Comparison of ENCODE assay signal across 18 cellular contexts in genomic region chr7:46745700-46746090, GRCh38.
DNase-seq lines count a peak whose midpoint lies in the region; ATAC-seq and TF ChIP-seq lines count a peak whose summit lies in the region.
"Had no signal": no experiment of that assay in that cellular context is flagged by ENCODE, and none has a peak within 500 bp of the region (broad histone marks: within the 10 kb centered on the region; RNA-seq: fewer than 3 reads in every experiment).

No MANE protein-coding gene starts in this region.

- H4K20me1 ChIP-seq in IMR-90 (ENCODE audit: insufficient read depth, low read length): no peaks in the 10 kb centered on the region

- peak; percentile 30 for DNase-seq in AG10803 (ENCODE audit: low read depth)
- DNase-seq in IMR-90: peak; percentile 21
- no peak for DNase-seq in brain microvascular endothelial cell
- DNase-seq in right lobe of liver: no peak
- DNase-seq in SIG-M5 (lab: John Stamatoyannopoulos, UW): no peak
- no peak for DNase-seq in erythroblast (lab: John Stamatoyannopoulos, UW)
- DNase-seq in gastrocnemius medialis: no peak
- DNase-seq in NCI-H2171 treated with DMSO at 0.1 percent for 48 hours (lab: John Stamatoyannopoulos, UW): no peak
- DNase-seq: activated CD4-positive, alpha-beta T cell treated with anti-CD3 and anti-CD28 coated beads, Interleukin-2, amount 50 U/mL, for 48 hours; CD4-positive, alpha-beta T cell; effector CD8-positive, alpha-beta T cell; KG1; NCI-H1105 treated with DMSO at 0.1 percent for 48 hours; NCI-H2227 treated with DMSO at 0.1 percent for 48 hours had no signal

- H2BK15ac ChIP-seq in IMR-90 (ENCODE audit: low read depth, low read length): 0 out of 3 replicates have a peak overlapping the region, but pooled peaks have one; percentile 0

- H3K27me3 ChIP-seq in IMR-90 (ENCODE audit: control insufficient read depth, insufficient read depth, low read length) (no peaks in the 10 kb centered on the region), brain microvascular endothelial cell (replicated peaks) (no peaks in the 10 kb centered on the region), right lobe of liver (no peaks in the 10 kb centered on the region), gastrocnemius medialis (no peaks in the 10 kb centered on the region)
- H3K27me3 ChIP-seq: neutrophil had no signal

- TF ChIP-seq CTCF in AG10803 (conservative IDR thresholded peaks at IDR 0.05; ENCODE audit: low read length): peak; percentile 35
- no peak; the same call in 1 of the 2 replicates for TF ChIP-seq CTCF in IMR-90 (conservative IDR thresholded peaks at IDR 0.05; ENCODE audit: low read depth, low read length)
- TF ChIP-seq CTCF in brain microvascular endothelial cell (IDR thresholded peaks at IDR 0.05; ENCODE audit: low read depth, low read length, missing control alignments): peak; percentile 47
- peak in 1 of 4 donors; percentile 20 for TF ChIP-seq CTCF in right lobe of liver (IDR thresholded peaks at IDR 0.05)
- TF ChIP-seq CTCF in gastrocnemius medialis (IDR thresholded peaks at IDR 0.05 in 4 of 5, conservative IDR thresholded peaks at IDR 0.05 in 1 of 5): no peak

- H2BK120ac ChIP-seq in IMR-90 (ENCODE audit: low read depth, low read length): no peak overlapping the region

- CTCF ChIA-PET in IMR-90 (lab: Yijun Ruan, JAX): no interaction called here

- no peak overlapping the region for H2AK9ac ChIP-seq in IMR-90 (replicated peaks; ENCODE audit: low read depth, low read length, poor library complexity)

- H3K4me3 ChIP-seq in AG10803 (ENCODE audit: low read length): no peak overlapping the region
- H3K4me3 ChIP-seq in IMR-90 (ENCODE audit: insufficient read depth, low read depth, low read length): no peak overlapping the region
- no peak overlapping the region for H3K4me3 ChIP-seq in brain microvascular endothelial cell (ENCODE audit: low read depth, low read length)
- H3K4me3 ChIP-seq in right lobe of liver: no peak overlapping the region
- H3K4me3 ChIP-seq in gastrocnemius medialis: no peak overlapping the region
- H3K4me3 ChIP-seq: GM12878, HAP-1 had no signal

- H3K36me3 ChIP-seq in IMR-90 (ENCODE audit: control insufficient read depth, insufficient read depth, low read length) (no peaks in the 10 kb centered on the region), brain microvascular endothelial cell (replicated peaks) (no peaks in the 10 kb centered on the region), right lobe of liver (no peaks in the 10 kb centered on the region), gastrocnemius medialis (no peaks in the 10 kb centered on the region)
- H3K36me3 ChIP-seq: HAP-1, neutrophil had no signal

- H2AFZ ChIP-seq in IMR-90 (replicated peaks; ENCODE audit: low read length, poor library complexity): no peak overlapping the region

- H3K9me1 ChIP-seq in IMR-90 (ENCODE audit: insufficient read depth, low read length): no peaks in the 10 kb centered on the region; the same call in 1 of the 2 replicates

- H3K18ac ChIP-seq in IMR-90 (ENCODE audit: low read depth, low read length): no peak overlapping the region; the same call in 1 of the 2 replicates

- BruUV-seq in IMR-90 (replicated peaks; lab: Mats Ljungman, UMichigan): no TSS peak

- H4K91ac ChIP-seq in IMR-90 (ENCODE audit: insufficient read depth, low read depth, low read length): no peak overlapping the region

- no peak overlapping the region for H3K4me2 ChIP-seq in IMR-90 (ENCODE audit: low read depth, low read length)

- 0 out of 2 replicates have a peak overlapping the region, but pooled peaks have one; percentile 40 for H3K14ac ChIP-seq in IMR-90 (replicated peaks; ENCODE audit: low read depth, low read length)

- H3K4me1 ChIP-seq in IMR-90 (ENCODE audit: control insufficient read depth, insufficient read depth, low read length) (peaks cover 3% of the 10 kb centered on the region), right lobe of liver (no peaks in the 10 kb centered on the region), gastrocnemius medialis (no peaks in the 10 kb centered on the region)
- H3K4me1 ChIP-seq: HAP-1 had no signal

- ATAC-seq in IMR-90 (ENCODE audit: low read depth) (0 out of 2 replicates have a peak, but pooled peaks have one; percentile 53), right lobe of liver (peak in 3 of 4 donors; percentile 38 to 63 (median 51)), gastrocnemius medialis (no peak)
- ATAC-seq: GM12878; stimulated activated memory B cell treated with anti-CD40 and anti-IgM and Interleukin-4, amounts not matched to agents 10 μg/mL and 1 μg/mL and 100 μg/mL, for 72 hours had no signal

- TF ChIP-seq RAD21 in IMR-90 (IDR thresholded peaks at IDR 0.05; ENCODE audit: low read length): no peak

- no peak overlapping the region for H3K27ac ChIP-seq in IMR-90 (ENCODE audit: insufficient read depth, low read length)
- no peak overlapping the region for H3K27ac ChIP-seq in brain microvascular endothelial cell
- H3K27ac ChIP-seq in right lobe of liver: no peak overlapping the region
- H3K27ac ChIP-seq in gastrocnemius medialis: no peak overlapping the region
- H3K27ac ChIP-seq: neutrophil had no signal

- no peak overlapping the region for H3K4ac ChIP-seq in IMR-90 (ENCODE audit: low read depth, low read length)

- H3K56ac ChIP-seq in IMR-90 (ENCODE audit: extremely low read depth, insufficient read depth, low read length): no peak overlapping the region

- in situ Hi-C loops in IMR-90 (cut with MboI; ENCODE audit: low sequenced_read_pairs) (no loop called here), brain microvascular endothelial cell (cut with HindIII; ENCODE audit: low pct_ligation_motif_present, low sequenced_read_pairs) (no loop called here), gastrocnemius medialis (cut with MboI; ENCODE audit: low sequenced_read_pairs in 4 of 4) (no loop called here)

- H4K5ac ChIP-seq in IMR-90 (ENCODE audit: low read depth, low read length): no peak overlapping the region

- H4K8ac ChIP-seq in IMR-90 (ENCODE audit: low read depth in 2 of 2, low read length in 2 of 2): 0 out of 4 replicates have a peak overlapping the region, but pooled peaks of 1 of the 2 experiments have one; percentile 44

- H2BK5ac ChIP-seq in IMR-90 (ENCODE audit: low read depth, low read length, poor library complexity, severe bottlenecking): no peak overlapping the region

- H3K23ac ChIP-seq in IMR-90 (ENCODE audit: low read depth, low read length): no peak overlapping the region

- WGBS in IMR-90 (ENCODE audit: extremely low coverage in 2 of 2, insufficient read length in 1 of 2), 2 experiments: 100% methylated on average over 1 of the region's 3 CpGs; no CpG with 5 or more reads in 1 of the 2 experiments
- WGBS in right lobe of liver (ENCODE audit: insufficient coverage, low coverage, low lambda C conversion rate, missing lambda C conversion rate): 45% methylated on average over 3 of the region's 3 CpGs

- H2BK20ac ChIP-seq in IMR-90 (ENCODE audit: low read depth, low read length): peak overlapping the region; percentile 8; the same call in 1 of the 2 replicates

- TF ChIP-seq POLR2A in IMR-90 (IDR thresholded peaks at IDR 0.05; ENCODE audit: low read depth, low read length) (no peak), right lobe of liver (IDR thresholded peaks at IDR 0.05) (no peak), erythroblast (IDR thresholded peaks at IDR 0.05; ENCODE audit: low read length) (no peak), gastrocnemius medialis (IDR thresholded peaks at IDR 0.05) (no peak)

- dilution Hi-C loops in IMR-90 (cut with HindIII; ENCODE audit: low sequenced_read_pairs, unreplicated experiment): no loop called here

- no peaks in the 10 kb centered on the region for H3K79me1 ChIP-seq in IMR-90 (ENCODE audit: low read depth in 1 of 2, low read length in 2 of 2)

- no peak overlapping the region for H2AK5ac ChIP-seq in IMR-90 (ENCODE audit: low read depth, low read length)

- POLR2A ChIA-PET in IMR-90 (lab: Charles Lee; ENCODE audit: unreplicated experiment): no interaction called here

- H3K9me3 ChIP-seq in IMR-90 (ENCODE audit: control insufficient read depth, insufficient read depth, low read length): no peaks in the 10 kb centered on the region
- H3K9me3 ChIP-seq in right lobe of liver: no peaks in the 10 kb centered on the region
- no peaks in the 10 kb centered on the region for H3K9me3 ChIP-seq in gastrocnemius medialis
- H3K9me3 ChIP-seq: HAP-1, neutrophil had no signal

- intact Hi-C loops in IMR-90 (cut with micrococcal nuclease): no loop called here
- intact Hi-C loops in right lobe of liver (cut with DNase I): no loop called here
- intact Hi-C loops in gastrocnemius medialis (cut with DNase I; ENCODE audit: low total_unique reads): no loop called here

- no peak overlapping the region for H3K9ac ChIP-seq in IMR-90 (ENCODE audit: low read depth, low read length)

TF ChIP-seq in IMR-90, 13 proteins besides CTCF, POLR2A, EP300 and RAD21:
- TF ChIP-seq MAFK (IDR thresholded peaks at IDR 0.05; ENCODE audit: low read depth, low read length) (no peak), MAZ (IDR thresholded peaks at IDR 0.05; ENCODE audit: borderline replicate concordance, low read depth, low read length) (no peak)

Comparison
In these comparisons a context has a peak if more than half of its experiments do, and no peak if none do; other contexts are left out.
1. DNase-seq: peak in AG10803 (single experiment) and IMR-90 (single experiment); none in brain microvascular endothelial cell (single experiment), right lobe of liver (0 of 3), SIG-M5 (single experiment), erythroblast (0 of 2), gastrocnemius medialis (0 of 2) and NCI-H2171 treated with DMSO at 0.1 percent for 48 hours (single experiment).
2. CTCF ChIP-seq: peak in AG10803 (single experiment) and brain microvascular endothelial cell (single experiment); none in IMR-90 (single experiment) and gastrocnemius medialis (0 of 5).
3. ATAC-seq: peak in IMR-90 (single experiment) and right lobe of liver (3 of 4); none in gastrocnemius medialis (0 of 2).